Comparison of ENCODE assay signal across 8 cellular contexts in the genomic region with DNA sequence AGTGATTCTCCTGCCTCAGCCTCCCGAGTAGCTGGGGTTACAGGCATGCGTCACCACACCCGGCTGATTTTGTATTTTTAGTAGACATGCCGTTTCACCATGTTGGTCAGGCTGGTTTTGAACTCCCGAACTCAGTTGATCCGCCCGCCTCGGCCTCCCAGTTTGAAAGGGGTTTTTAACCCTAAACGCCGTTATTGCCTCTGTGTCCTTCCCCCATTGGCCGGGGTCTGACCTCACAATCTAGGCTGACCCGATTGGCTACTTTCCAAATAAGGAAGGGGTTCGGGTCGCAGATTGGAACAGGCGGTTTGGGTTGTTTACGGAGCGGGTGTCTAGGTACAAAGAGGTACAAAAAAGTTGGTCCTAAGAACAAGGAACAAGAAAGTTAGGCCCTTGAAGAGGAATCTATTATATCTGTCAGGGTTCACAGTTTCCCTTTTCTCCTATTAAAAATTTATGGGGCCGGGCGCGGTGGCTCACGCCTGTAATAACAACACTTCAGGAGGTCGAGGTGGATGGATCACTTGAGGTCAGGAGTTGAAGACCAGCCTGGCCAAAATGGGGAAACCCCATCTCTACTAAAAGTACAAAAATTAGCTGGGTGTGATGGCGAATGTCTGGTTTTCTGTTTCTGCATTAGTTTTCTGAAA. TPM values are rescaled to one million over a fixed set of nuclear protein-coding genes. Genes with fewer than 3 reads are reported as not detected.
DNase-seq lines count a peak whose midpoint lies in the region; ATAC-seq and TF ChIP-seq lines count a peak whose summit lies in the region.

No MANE protein-coding gene starts in this region.

- no peaks in the 10 kb centered on the region for H3F3A ChIP-seq in DOHH2 (ENCODE audit: control insufficient read depth, insufficient read depth)

- H3K36me3 Mint-ChIP-seq in natural killer cell treated with Interleukin-12 subunit alpha and Interleukin-12 subunit beta and Interleukin-15 and Interleukin-18, amount 100 ng/mL, for 72 hours = no peaks in the 10 kb centered on the region
- peaks cover 39% of the 10 kb centered on the region for H3K36me3 Mint-ChIP-seq in type B pancreatic cell

- WGBS in esophagus, 2 donors = 5 to 8% methylated on average over 23 of the region's 23 CpGs

- H3K27me3 Mint-ChIP-seq in natural killer cell treated with Interleukin-12 subunit alpha and Interleukin-12 subunit beta and Interleukin-15 and Interleukin-18, amount 100 ng/mL, for 72 hours = no peaks in the 10 kb centered on the region
- no peaks in the 10 kb centered on the region for H3K27me3 Mint-ChIP-seq in type B pancreatic cell

- H3K27ac ChIP-seq in DOHH2 (ENCODE audit: low read depth, low read length) (peak overlapping the region; percentile 84), esophagus (ENCODE audit: low read depth in 2 of 2, low read length in 1 of 2) (peak overlapping the region; percentile 96 to 98)

- no peaks in the 10 kb centered on the region for H3K9me3 Mint-ChIP-seq in natural killer cell treated with Interleukin-12 subunit alpha and Interleukin-12 subunit beta and Interleukin-15 and Interleukin-18, amount 100 ng/mL, for 72 hours
- peaks cover 4% of the 10 kb centered on the region for H3K9me3 Mint-ChIP-seq in type B pancreatic cell

- H3K4me3 ChIP-seq in DOHH2 (ENCODE audit: low read length) (peak overlapping the region; percentile 97), esophagus (ENCODE audit: low read depth in 1 of 2, low read length in 2 of 2) (peak overlapping the region; percentile 81 to 96)

- peak overlapping the region; percentile 98 for H3K4me3 Mint-ChIP-seq in natural killer cell treated with Interleukin-12 subunit alpha and Interleukin-12 subunit beta and Interleukin-15 and Interleukin-18, amount 100 ng/mL, for 72 hours
- H3K4me3 Mint-ChIP-seq in type B pancreatic cell = peak overlapping the region; percentile 100

- no peaks in the 10 kb centered on the region for H3K27me3 ChIP-seq in DOHH2 (ENCODE audit: control insufficient read depth, low read length)
- H3K27me3 ChIP-seq in esophagus (ENCODE audit: control insufficient read depth in 1 of 2, insufficient read depth in 2 of 2, low read length in 2 of 2) = no peaks in the 10 kb centered on the region

- peak; percentile 45 to 50 for ATAC-seq in natural killer cell treated with Interleukin-12 subunit alpha and Interleukin-12 subunit beta and Interleukin-15 and Interleukin-18, amount 100 ng/mL, for 72 hours
- no peak for ATAC-seq in GM21717 (IDR thresholded peaks at IDR 0.05; ENCODE audit: unreplicated experiment)

- H3K79me2 ChIP-seq in DOHH2 (ENCODE audit: control insufficient read depth, low read length) = peaks cover 58% of the 10 kb centered on the region

- no peak for TF ChIP-seq CTCF in DOHH2 (IDR thresholded peaks at IDR 0.05; ENCODE audit: low read depth, low read length, poor library complexity, severe bottlenecking)
- no peak for TF ChIP-seq CTCF in type B pancreatic cell (conservative IDR thresholded peaks at IDR 0.05)

- H3K9me2 ChIP-seq in DOHH2 (replicated peaks; ENCODE audit: control insufficient read depth, low read length) = no peaks in the 10 kb centered on the region

- H3K9me3 ChIP-seq in DOHH2 (ENCODE audit: control insufficient read depth, insufficient read depth, low read length) (peaks cover 26% of the 10 kb centered on the region), esophagus (ENCODE audit: control insufficient read depth in 2 of 2, insufficient read depth in 1 of 2, low read depth in 1 of 2, low read length in 1 of 2) (no peaks in the 10 kb centered on the region)

- DNase-seq in NCI-H1105 treated with DMSO at 0.1 percent for 48 hours (lab: John Stamatoyannopoulos, UW) = peak; percentile 30
- peak; percentile 34 for DNase-seq in activated CD8-positive, alpha-beta memory T cell treated with anti-CD3 and anti-CD28 coated beads, Interleukin-2, amount 50 U/mL, for 4 hours
- DNase-seq in natural killer cell treated with Interleukin-12 subunit alpha and Interleukin-12 subunit beta and Interleukin-15 and Interleukin-18, amount 100 ng/mL, for 72 hours (ENCODE audit: low spot score) = peak; percentile 67
- DNase-seq in type B pancreatic cell (ENCODE audit: extremely low spot score, unreplicated experiment) = no peak
- DNase-seq in H4 (ENCODE audit: low spot score) = no peak

- H3K4me2 ChIP-seq in DOHH2 (ENCODE audit: low read length) = peak overlapping the region; percentile 82

- no peaks in the 10 kb centered on the region for H4K20me1 ChIP-seq in DOHH2 (ENCODE audit: control insufficient read depth, insufficient read depth, low read depth, low read length)

- peaks cover 48% of the 10 kb centered on the region for H3K36me3 ChIP-seq in DOHH2 (ENCODE audit: control insufficient read depth, low read length)
- no peaks in the 10 kb centered on the region for H3K36me3 ChIP-seq in esophagus (ENCODE audit: control insufficient read depth in 2 of 2, insufficient read depth in 2 of 2, low read length in 1 of 2)

- H3K4me1 ChIP-seq in DOHH2 (ENCODE audit: control insufficient read depth, low read length) (peaks cover 12% of the 10 kb centered on the region), esophagus (ENCODE audit: control insufficient read depth in 2 of 2, insufficient read depth in 2 of 2, low read length in 1 of 2) (no peaks in the 10 kb centered on the region)

- peaks cover 26 to 29% of the 10 kb centered on the region in 2 donors for H3K4me1 Mint-ChIP-seq in natural killer cell treated with Interleukin-12 subunit alpha and Interleukin-12 subunit beta and Interleukin-15 and Interleukin-18, amount 100 ng/mL, for 72 hours (ENCODE audit: low read depth in 2 of 2)
- peaks cover 7% of the 10 kb centered on the region for H3K4me1 Mint-ChIP-seq in type B pancreatic cell (ENCODE audit: unreplicated experiment)

- peak overlapping the region; percentile 98 to 99 for H3K27ac Mint-ChIP-seq in natural killer cell treated with Interleukin-12 subunit alpha and Interleukin-12 subunit beta and Interleukin-15 and Interleukin-18, amount 100 ng/mL, for 72 hours
- peak overlapping the region; percentile 100 for H3K27ac Mint-ChIP-seq in type B pancreatic cell

RNA-seq across cellular contexts. Expression of gene ZNF253, which starts 1.0 kb away (rescaled TPM):
- 1 to 10 TPM; 1.5 to 1.8 TPM for polyA plus RNA-seq in esophagus
- total RNA-seq in natural killer cell treated with Interleukin-12 subunit alpha and Interleukin-12 subunit beta and Interleukin-15 and Interleukin-18, amount 100 ng/mL, for 72 hours = 10 to 100 TPM; 13.4 to 13.7 TPM
- 22.6 and 36.6 TPM in 2 replicates for total RNA-seq in type B pancreatic cell (ENCODE audit: low replicate concordance)
- 2.6 and 5.7 TPM in 2 replicates for total RNA-seq in H4 (2014; rRNA removed; shearing (Covaris generic))

RNA-seq across cellular contexts. Expression of gene ZNF93, which starts 34.0 kb away (rescaled TPM):
- 1 to 10 TPM; 1.8 TPM for polyA plus RNA-seq in esophagus
- total RNA-seq in natural killer cell treated with Interleukin-12 subunit alpha and Interleukin-12 subunit beta and Interleukin-15 and Interleukin-18, amount 100 ng/mL, for 72 hours = 1 to 10 TPM; 5.2 to 9.3 TPM
- 19.2 and 26.3 TPM in 2 replicates for total RNA-seq in type B pancreatic cell (ENCODE audit: low replicate concordance)
- total RNA-seq in H4 (2014; rRNA removed; shearing (Covaris generic)) = 5.4 and 8.3 TPM in 2 replicates

RNA-seq across cellular contexts. Expression of gene ZNF506, which starts 45.2 kb away (rescaled TPM):
- 1 to 10 TPM; 3.4 to 5.1 TPM for polyA plus RNA-seq in esophagus
- total RNA-seq in natural killer cell treated with Interleukin-12 subunit alpha and Interleukin-12 subunit beta and Interleukin-15 and Interleukin-18, amount 100 ng/mL, for 72 hours = 10 to 100 TPM; 21.1 to 37.9 TPM
- 11.8 and 15.5 TPM in 2 replicates for total RNA-seq in type B pancreatic cell (ENCODE audit: low replicate concordance)
- 15.1 and 18.1 TPM in 2 replicates for total RNA-seq in H4 (2014; rRNA removed; shearing (Covaris generic))

Comparison
In these comparisons a context has a peak if more than half of its experiments do, and no peak if none do; other contexts are left out.
1. DNase-seq: peak in NCI-H1105 treated with DMSO at 0.1 percent for 48 hours (single experiment), activated CD8-positive, alpha-beta memory T cell treated with anti-CD3 and anti-CD28 coated beads, Interleukin-2, amount 50 U/mL, for 4 hours (single experiment) and natural killer cell treated with Interleukin-12 subunit alpha and Interleukin-12 subunit beta and Interleukin-15 and Interleukin-18, amount 100 ng/mL, for 72 hours (single experiment); none in type B pancreatic cell (single experiment) and H4 (single experiment).